Comparison of ENCODE assay signal across 1 cellular context in genomic region chr11:66920978-66921784, GRCh38.
TF ChIP-seq lines count a peak whose summit lies in the region.

No MANE protein-coding gene starts in this region.

TF ChIP-seq in K562, 482 proteins besides CTCF, POLR2A, EP300 and RAD21 (continued from another document and continues in another):
- TF ChIP-seq ATF4 (CRISPR knock-in tag; IDR thresholded peaks at IDR 0.05) (peak; percentile 76), TRIM28 (IDR thresholded peaks at IDR 0.05) (no peak), SRSF1 (IDR thresholded peaks at IDR 0.05; ENCODE audit: low read depth, low read length) (no peak), ZNF121 (CRISPR knock-in tag; conservative IDR thresholded peaks at IDR 0.05) (no peak), NFE2L1 (tag; IDR thresholded peaks at IDR 0.05; ENCODE audit: borderline replicate concordance, low read depth) (peak; percentile 4; the same call in 1 of the 2 replicates), MAFK (IDR thresholded peaks at IDR 0.05; ENCODE audit: low read length) (peak; percentile 58; the same call in 1 of the 2 replicates), CTBP1 (IDR thresholded peaks at IDR 0.05; ENCODE audit: borderline replicate concordance) (no peak), ZNF668 (CRISPR knock-in tag; IDR thresholded peaks at IDR 0.05) (no peak), SMAD3 (CRISPR knock-in tag; conservative IDR thresholded peaks at IDR 0.05) (no peak), ZNF79 (CRISPR knock-in tag; IDR thresholded peaks at IDR 0.05; ENCODE audit: low read depth) (0 out of 2 replicates have a peak, but pooled peaks have one; percentile 20), ZNF639 (CRISPR knock-in tag; conservative IDR thresholded peaks at IDR 0.05 in 1 of 2, IDR thresholded peaks at IDR 0.05 in 1 of 2) (peak in 1 of 2 experiments; percentile 62; a peak in 1 of 4 replicates), THRB (CRISPR knock-in tag; conservative IDR thresholded peaks at IDR 0.05) (no peak), ZNF384 (IDR thresholded peaks at IDR 0.05; ENCODE audit: low read depth, low read length) (no peak), NR4A1 (CRISPR knock-in tag; IDR thresholded peaks at IDR 0.05) (no peak), NR4A1 (tag; IDR thresholded peaks at IDR 0.05) (0 out of 2 replicates have a peak, but pooled peaks have one; percentile 58), YY1 (IDR thresholded peaks at IDR 0.05; ENCODE audit: borderline replicate concordance in 1 of 3, control insufficient read depth in 1 of 3, extremely low read depth in 1 of 3, insufficient read depth in 3 of 3, insufficient read length in 1 of 3, insufficient replicate concordance in 2 of 3, low read depth in 1 of 3, low read length in 2 of 3) (peak in 1 of 3 experiments; percentile 18), MAFG (tag; conservative IDR thresholded peaks at IDR 0.05) (peak; percentile 82), JUN (IDR thresholded peaks at IDR 0.05; ENCODE audit: borderline replicate concordance, low read depth, low read length) (no peak), JUN (CRISPR knock-in tag; IDR thresholded peaks at IDR 0.05; ENCODE audit: borderline replicate concordance) (no peak), CREB3 (tag; conservative IDR thresholded peaks at IDR 0.05; ENCODE audit: low read depth) (0 out of 2 replicates have a peak, but pooled peaks have one; percentile 9), KLF16 (IDR thresholded peaks at IDR 0.05) (no peak), ZNF316 (IDR thresholded peaks at IDR 0.05) (peak; percentile 88), GTF3C2 (IDR thresholded peaks at IDR 0.05; ENCODE audit: borderline replicate concordance, extremely low read depth, insufficient read length) (no peak), BRD9 (IDR thresholded peaks at IDR 0.05; ENCODE audit: low read depth, partially characterized antibody) (peak; percentile 67), KLF6 (CRISPR knock-in tag; IDR thresholded peaks at IDR 0.05; ENCODE audit: borderline replicate concordance) (no peak), SLC30A9 (CRISPR knock-in tag; IDR thresholded peaks at IDR 0.05) (no peak), CEBPB (tag; IDR thresholded peaks at IDR 0.05) (peak; percentile 88), ZFP91 (CRISPR knock-in tag; IDR thresholded peaks at IDR 0.05) (no peak), EHMT2 (IDR thresholded peaks at IDR 0.05) (0 out of 2 replicates have a peak, but pooled peaks have one; percentile 7), NRF1 (conservative IDR thresholded peaks at IDR 0.05 in 1 of 2, IDR thresholded peaks at IDR 0.05 in 1 of 2) (peak; percentile 11 to 26; a peak in 1 of 4 replicates), LARP7 (IDR thresholded peaks at IDR 0.05) (peak; percentile 28; the same call in 1 of the 2 replicates), SMAD4 (CRISPR knock-in tag; conservative IDR thresholded peaks at IDR 0.05) (peak; percentile 18; the same call in 1 of the 2 replicates), DDX20 (tag; IDR thresholded peaks at IDR 0.05; ENCODE audit: low read depth) (peak; percentile 34; the same call in 1 of the 2 replicates), THRA (IDR thresholded peaks at IDR 0.05) (no peak), ZNF197 (CRISPR knock-in tag; IDR thresholded peaks at IDR 0.05; ENCODE audit: low read depth) (no peak), SP1 (CRISPR knock-in tag; IDR thresholded peaks at IDR 0.05) (no peak), CREBBP (IDR thresholded peaks at IDR 0.05; ENCODE audit: low read depth, low read length) (no peak), NFATC3 (IDR thresholded peaks at IDR 0.05) (no peak), C11orf30 (IDR thresholded peaks at IDR 0.05; ENCODE audit: low read depth) (peak; percentile 91), GTF2B (IDR thresholded peaks at IDR 0.05; ENCODE audit: extremely low read depth, insufficient read length) (no peak), NCOA1 (IDR thresholded peaks at IDR 0.05; ENCODE audit: low read depth) (0 out of 2 replicates have a peak, but pooled peaks have one; percentile 6), CXXC5 (CRISPR knock-in tag; IDR thresholded peaks at IDR 0.05) (peak; percentile 26), ZNF407 (IDR thresholded peaks at IDR 0.05; ENCODE audit: low read depth) (no peak)
